ENCODE assay signal across 16 cellular contexts in the genomic region with DNA sequence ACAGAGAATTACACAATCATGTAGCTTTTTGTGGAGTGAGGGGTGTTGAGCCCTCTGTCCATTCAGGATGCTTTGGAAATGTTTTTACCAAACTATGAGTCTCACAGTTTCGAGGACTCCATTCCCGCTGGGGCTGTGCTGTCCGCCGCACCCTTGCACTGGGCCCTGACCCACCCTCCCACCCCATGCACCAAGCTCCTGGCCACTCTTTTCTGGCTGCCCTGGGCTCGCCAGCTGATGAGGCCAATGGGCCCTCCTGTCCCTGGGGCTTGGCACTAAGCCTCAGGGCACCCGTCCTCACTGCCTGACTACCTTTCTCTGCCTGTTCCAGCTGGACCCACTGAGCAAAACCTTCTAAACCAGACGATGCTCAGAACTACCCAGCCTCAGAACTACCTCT.
DNase-seq lines count a peak whose midpoint lies in the region; ATAC-seq and TF ChIP-seq lines count a peak whose summit lies in the region.
"Had no signal": no experiment of that assay in that cellular context is flagged by ENCODE, and none has a peak within 500 bp of the region (broad histone marks: within the 10 kb centered on the region; RNA-seq: fewer than 3 reads in every experiment).

No MANE protein-coding gene starts in this region.

- WGBS in spleen, 5 donors, result 81 to 86% (median 82%) methylated on average over 7 of the region's 7 CpGs

- H3K36me3 ChIP-seq in spleen, result no peaks in the 10 kb centered on the region
- H3K36me3 ChIP-seq in neural progenitor cell, result no peaks in the 10 kb centered on the region
- H3K36me3 ChIP-seq: HAP-1 had no signal

- ATAC-seq in left ventricle myocardium superior, result no peak
- ATAC-seq in left cardiac atrium, result no peak
- no peak for ATAC-seq in GM21786 (IDR thresholded peaks at IDR 0.05; ENCODE audit: unreplicated experiment)

- H3K27me3 Mint-ChIP-seq in osteocyte (ENCODE audit: unreplicated experiment) (no peaks in the 10 kb centered on the region), neural progenitor cell (ENCODE audit: insufficient read depth, low read depth) (peaks cover 10% of the 10 kb centered on the region)

- DNase-seq in left ventricle myocardium superior (peak; percentile 6), left cardiac atrium (no peak), osteocyte (ENCODE audit: extremely low spot score, unreplicated experiment) (peak; percentile 69), spleen (peak; percentile 43), neural progenitor cell (ENCODE audit: low spot score) (no peak)
- DNase-seq: C1 segment of cervical spinal cord; Calu3; CD4-positive, alpha-beta memory T cell; COR-L47; DMS53; DMS79 treated with DMSO at 0.1 percent for 48 hours; GF-D8; GOT3; HFFc6 had no signal

- no peak for TF ChIP-seq CTCF in osteocyte (IDR thresholded peaks at IDR 0.05)
- no peak for TF ChIP-seq CTCF in spleen (IDR thresholded peaks at IDR 0.05 in 8 of 11, conservative IDR thresholded peaks at IDR 0.05 in 3 of 11)
- TF ChIP-seq CTCF in neural progenitor cell (IDR thresholded peaks at IDR 0.05), result no peak

- H3K9me3 Mint-ChIP-seq in osteocyte (ENCODE audit: unreplicated experiment), result peaks cover 30% of the 10 kb centered on the region
- no peaks in the 10 kb centered on the region for H3K9me3 Mint-ChIP-seq in neural progenitor cell

- no peak overlapping the region for H2AFZ ChIP-seq in neural progenitor cell (replicated peaks)

- H3K4me2 ChIP-seq in neural progenitor cell, result no peak overlapping the region

- H3K4me3 ChIP-seq in spleen (no peak overlapping the region), neural progenitor cell (no peak overlapping the region)
- H3K4me3 ChIP-seq: HAP-1 had no signal

- H3K4me1 Mint-ChIP-seq in osteocyte (ENCODE audit: unreplicated experiment) (no peaks in the 10 kb centered on the region), neural progenitor cell (peaks cover 17% of the 10 kb centered on the region)
- H3K4me1 Mint-ChIP-seq: CD4-positive, alpha-beta memory T cell had no signal

- H3K9ac ChIP-seq in neural progenitor cell, result no peak overlapping the region

- no peak for TF ChIP-seq POLR2A in spleen (IDR thresholded peaks at IDR 0.05)

- H3K27ac Mint-ChIP-seq in osteocyte (ENCODE audit: unreplicated experiment) (no peak overlapping the region), neural progenitor cell (no peak overlapping the region)
- H3K27ac Mint-ChIP-seq: CD4-positive, alpha-beta memory T cell; HFFc6 had no signal

- H3K9me3 ChIP-seq in spleen (peaks cover 0 to 29% (median 0%) of the 10 kb centered on the region in 8 donors), neural progenitor cell (ENCODE audit: low read depth) (no peaks in the 10 kb centered on the region)
- H3K9me3 ChIP-seq: HAP-1 had no signal

- H3K79me2 ChIP-seq in neural progenitor cell (ENCODE audit: low read depth), result no peaks in the 10 kb centered on the region

- no peaks in the 10 kb centered on the region for H3K4me1 ChIP-seq in spleen
- H3K4me1 ChIP-seq in neural progenitor cell, result peaks cover 7% of the 10 kb centered on the region
- H3K4me1 ChIP-seq: HAP-1 had no signal

- H3K27me3 ChIP-seq in spleen (replicated peaks in 1 of 7) (peaks cover 0 to 28% (median 0%) of the 10 kb centered on the region in 7 donors), neural progenitor cell (no peaks in the 10 kb centered on the region)

- no peak overlapping the region for H3K27ac ChIP-seq in spleen
- no peak overlapping the region for H3K27ac ChIP-seq in neural progenitor cell

- no peaks in the 10 kb centered on the region for H3F3A ChIP-seq in neural progenitor cell (ENCODE audit: low read depth)

- H3K36me3 Mint-ChIP-seq in osteocyte (ENCODE audit: unreplicated experiment), result no peaks in the 10 kb centered on the region
- H3K36me3 Mint-ChIP-seq in neural progenitor cell, result no peaks in the 10 kb centered on the region
- H3K36me3 Mint-ChIP-seq: CD4-positive, alpha-beta memory T cell had no signal

- intact Hi-C loops in left ventricle myocardium superior (cut with micrococcal nuclease), result no loop called here
- intact Hi-C loops in left cardiac atrium (cut with DNase I), result no loop called here
- intact Hi-C loops in spleen (cut with DNase I; ENCODE audit: low total_unique reads), result no loop called here

- H3K4me3 Mint-ChIP-seq in osteocyte (ENCODE audit: unreplicated experiment) (no peak overlapping the region), neural progenitor cell (no peak overlapping the region)
- H3K4me3 Mint-ChIP-seq: CD4-positive, alpha-beta memory T cell; HFFc6 had no signal

- H4K20me1 ChIP-seq in neural progenitor cell (ENCODE audit: low read depth), result no peaks in the 10 kb centered on the region

Comparison
In these comparisons a context has a peak if more than half of its experiments do, and no peak if none do; other contexts are left out.
1. DNase-seq: peak in left ventricle myocardium superior (single experiment), osteocyte (single experiment) and spleen (single experiment); none in left cardiac atrium (single experiment) and neural progenitor cell (single experiment).